ENCODE assay signal across 8 cellular contexts in genomic region chr6:80338201-80338836, GRCh38.
A peak's percentile ranks its signal among the peaks of the same experiment; 100 is the strongest.
DNase-seq lines count a peak whose midpoint lies in the region; ATAC-seq, FAIRE-seq and TF ChIP-seq lines count a peak whose summit lies in the region.

No MANE protein-coding gene starts in this region.

- H3K4me3 ChIP-seq in kidney (ENCODE audit: low read length in 2 of 2): no peak overlapping the region

- no peak overlapping the region for H3K9ac ChIP-seq in kidney (ENCODE audit: low read length in 2 of 2)

- no peaks in the 10 kb centered on the region for H3K4me1 Mint-ChIP-seq in T-helper 17 cell

- no peaks in the 10 kb centered on the region for H3K27me3 Mint-ChIP-seq in T-helper 17 cell

- ATAC-seq in GM21360 (IDR thresholded peaks at IDR 0.05; ENCODE audit: unreplicated experiment) (peak; percentile 92), T-helper 17 cell (peak; percentile 72)

- peak; percentile 57 for TF ChIP-seq CTCF in kidney (IDR thresholded peaks at IDR 0.05; ENCODE audit: borderline replicate concordance, extremely low read depth, insufficient read depth)

- H3K27ac ChIP-seq in kidney (ENCODE audit: low read depth in 2 of 2, low read length in 2 of 2): no peak overlapping the region

- DNase-seq in Caki2 (ENCODE audit: low read depth) (peak; percentile 23), HPDE6-E6E7 (ENCODE audit: extremely low spot score) (peak; percentile 20), T-helper 17 cell (peak; percentile 23 to 52 (median 51)), amniotic epithelial cell (ENCODE audit: low read depth) (peak; percentile 54), kidney (no peak), NK-92 (lab: John Stamatoyannopoulos, UW; ENCODE audit: unreplicated experiment) (no peak)
- peak; percentile 78 for DNase-seq in stimulated activated CD4-positive, alpha-beta T cell treated with anti-CD3 and anti-CD28 coated beads, Interleukin-4, amount 100 ng/mL, for 24 hours

- FAIRE-seq in kidney (lab: Jason Lieb, UNC): no peak

- no peaks in the 10 kb centered on the region for H3K9me3 ChIP-seq in T-helper 17 cell (ENCODE audit: control insufficient read depth, low read length, poor library complexity, severe bottlenecking)
- H3K9me3 ChIP-seq in kidney (ENCODE audit: control insufficient read depth in 1 of 2, low read length in 2 of 2): no peaks in the 10 kb centered on the region

- H3K36me3 Mint-ChIP-seq in T-helper 17 cell (ENCODE audit: low read depth): no peaks in the 10 kb centered on the region

- in situ Hi-C loops in Caki2 (cut with HindIII; ENCODE audit: low pct_unique_long_range_greater_than_20kb, low sequenced_read_pairs): no loop called here

- H3K4me3 Mint-ChIP-seq in T-helper 17 cell: no peak overlapping the region

- no peaks in the 10 kb centered on the region for H3K4me1 ChIP-seq in kidney (ENCODE audit: control insufficient read depth in 1 of 2, insufficient read depth in 1 of 2, low read depth in 1 of 2, low read length in 2 of 2)

- intact Hi-C loops in kidney (cut with DNase I): no loop called here

- H3K27ac Mint-ChIP-seq in T-helper 17 cell: no peak overlapping the region

- H3K36me3 ChIP-seq in kidney (ENCODE audit: control insufficient read depth in 1 of 2, insufficient read depth in 2 of 2, low read length in 2 of 2): no peaks in the 10 kb centered on the region

Comparison
In these comparisons a context has a peak if more than half of its experiments do, and no peak if none do; other contexts are left out.
1. DNase-seq: peak in Caki2 (single experiment), HPDE6-E6E7 (single experiment), T-helper 17 cell (3 of 3), amniotic epithelial cell (single experiment) and stimulated activated CD4-positive, alpha-beta T cell treated with anti-CD3 and anti-CD28 coated beads, Interleukin-4, amount 100 ng/mL, for 24 hours (single experiment); none in kidney (single experiment) and NK-92 (single experiment).